In the genomic region with DNA sequence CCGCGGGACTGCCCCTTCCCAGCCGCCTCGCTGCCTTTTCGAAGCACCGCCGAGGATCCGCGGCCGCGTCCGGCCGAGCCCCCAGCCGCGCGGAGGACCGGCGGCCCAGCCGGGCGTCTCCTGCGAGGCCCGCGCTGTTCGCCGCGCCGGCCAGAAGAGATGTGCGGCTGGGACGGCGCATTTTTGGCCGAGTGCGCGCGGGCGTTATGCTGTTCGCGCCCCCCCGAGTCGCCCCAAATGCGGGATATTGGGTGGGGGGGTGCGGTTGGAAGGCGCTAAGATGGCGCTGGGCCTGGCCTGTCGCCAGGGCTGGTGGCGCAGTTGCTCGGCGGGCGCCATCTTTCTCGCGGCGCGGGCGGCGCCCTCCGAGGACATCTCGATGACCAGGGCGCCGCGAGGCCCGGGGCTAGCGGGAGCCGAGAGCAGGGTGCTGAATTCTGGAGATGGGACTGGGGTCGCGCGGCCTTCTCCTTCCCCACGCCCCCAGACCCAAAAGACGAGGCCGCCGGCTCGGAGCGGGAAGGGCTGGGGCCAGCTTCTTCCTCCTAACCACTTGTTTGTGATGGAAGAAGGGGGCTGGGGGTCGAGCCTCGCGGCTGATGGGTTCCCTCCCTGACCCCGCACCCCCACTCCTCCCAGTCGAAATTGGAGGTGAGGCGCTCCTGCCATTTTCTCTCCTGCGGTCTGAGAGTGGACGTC, we compare ENCODE assay signal across 8 cellular contexts. TPM values are rescaled to one million over a fixed set of nuclear protein-coding genes. Genes with fewer than 3 reads are reported as not detected.
A peak's percentile ranks its signal among the peaks of the same experiment; 100 is the strongest.
DNase-seq lines count a peak whose midpoint lies in the region; ATAC-seq and TF ChIP-seq lines count a peak whose summit lies in the region.

No MANE protein-coding gene starts in this region.

- H3K9me3 Mint-ChIP-seq in activated naive CD8-positive, alpha-beta T cell treated with anti-CD3 and anti-CD28 coated beads, Interleukin-2, amount 50 U/mL, for 24 hours: no peaks in the 10 kb centered on the region

- H3K9me2 ChIP-seq in SU-DHL-6 (replicated peaks; ENCODE audit: insufficient read depth, low read length): no peaks in the 10 kb centered on the region

- peaks cover 16% of the 10 kb centered on the region for H3K36me3 Mint-ChIP-seq in activated naive CD8-positive, alpha-beta T cell treated with anti-CD3 and anti-CD28 coated beads, Interleukin-2, amount 50 U/mL, for 24 hours (ENCODE audit: low read depth)

- DNase-seq in AML-193 (lab: John Stamatoyannopoulos, UW) (peak; percentile 50 to 56), heart right ventricle (peak; percentile 78 to 84), posterior cingulate gyrus (peak; percentile 60 to 95 (median 70)), upper lobe of left lung (peak; percentile 68 to 97)
- peak; percentile 76 for DNase-seq in activated naive CD8-positive, alpha-beta T cell treated with anti-CD3 and anti-CD28 coated beads, Interleukin-2, amount 50 U/mL, for 24 hours

- peak in 1 of 4 donors; percentile 59 for TF ChIP-seq POLR2A in upper lobe of left lung (IDR thresholded peaks at IDR 0.05)

- peak overlapping the region; percentile 99 for H3K4me2 ChIP-seq in SU-DHL-6 (ENCODE audit: low read depth, low read length, poor library complexity, severe bottlenecking)

- H3K27me3 Mint-ChIP-seq in activated naive CD8-positive, alpha-beta T cell treated with anti-CD3 and anti-CD28 coated beads, Interleukin-2, amount 50 U/mL, for 24 hours: no peaks in the 10 kb centered on the region

- H3F3A ChIP-seq in SU-DHL-6 (ENCODE audit: insufficient read depth): peaks cover 73% of the 10 kb centered on the region

- peaks cover 65% of the 10 kb centered on the region for H3K79me2 ChIP-seq in SU-DHL-6 (ENCODE audit: insufficient read depth, low read length)

- peak overlapping the region; percentile 72 for H3K4me3 ChIP-seq in SU-DHL-6 (ENCODE audit: insufficient read depth, low read length, poor library complexity, severe bottlenecking)
- peak overlapping the region; percentile 61 to 100 (median 90) for H3K4me3 ChIP-seq in heart right ventricle
- peak overlapping the region; percentile 65 to 72 (median 72) for H3K4me3 ChIP-seq in upper lobe of left lung

- WGBS in heart right ventricle, 2 donors: 0% methylated on average over 77 to 79 of the region's 79 CpGs
- WGBS in upper lobe of left lung, 2 donors: 0% methylated on average over 9 to 32 of the region's 79 CpGs

- peak; percentile 48 for ATAC-seq in GM19035 (IDR thresholded peaks at IDR 0.05; ENCODE audit: unreplicated experiment)
- ATAC-seq in activated naive CD8-positive, alpha-beta T cell treated with anti-CD3 and anti-CD28 coated beads, Interleukin-2, amount 50 U/mL, for 24 hours: peak; percentile 33
- ATAC-seq in heart right ventricle: peak; percentile 74 to 82 (median 78)
- peak; percentile 85 to 86 for ATAC-seq in upper lobe of left lung (ENCODE audit: low FRiP score in 2 of 2)

- TF ChIP-seq CTCF in SU-DHL-6 (IDR thresholded peaks at IDR 0.05; ENCODE audit: insufficient read depth, low read length, poor library complexity, severe bottlenecking) (no peak), heart right ventricle (IDR thresholded peaks at IDR 0.05) (no peak), upper lobe of left lung (IDR thresholded peaks at IDR 0.05) (peak in 2 of 6 experiments; percentile 19 to 29)

- peak overlapping the region; percentile 12 for H2AFZ ChIP-seq in SU-DHL-6 (ENCODE audit: low read depth, low read length, severe bottlenecking)

- peak overlapping the region; percentile 95 for H3K9ac ChIP-seq in SU-DHL-6 (ENCODE audit: low read length)

- intact Hi-C loops in heart right ventricle (cut with DNase I) (loop anchor here in 9 of 10 donors (1.0 to 5.0 kb wide), 5 partner anchors 36 to 94 kb away; a partner anchor contains a TSS), posterior cingulate gyrus (cut with DNase I) (loop anchor here (1.0 to 10.0 kb wide), 3 partner anchors 37 to 111 kb away; a partner anchor contains a TSS)

- H3K4me3 Mint-ChIP-seq in activated naive CD8-positive, alpha-beta T cell treated with anti-CD3 and anti-CD28 coated beads, Interleukin-2, amount 50 U/mL, for 24 hours: peak overlapping the region; percentile 95

- peak overlapping the region; percentile 99 for H3K27ac Mint-ChIP-seq in activated naive CD8-positive, alpha-beta T cell treated with anti-CD3 and anti-CD28 coated beads, Interleukin-2, amount 50 U/mL, for 24 hours

- H3K9me3 ChIP-seq in KOPT-K1 (ENCODE audit: insufficient read depth, low read length, poor library complexity, severe bottlenecking) (no peaks in the 10 kb centered on the region), SU-DHL-6 (ENCODE audit: insufficient read depth, low read length) (no peaks in the 10 kb centered on the region), heart right ventricle (no peaks in the 10 kb centered on the region), upper lobe of left lung (no peaks in the 10 kb centered on the region)

- no peaks in the 10 kb centered on the region for H3K36me3 ChIP-seq in KOPT-K1 (ENCODE audit: insufficient read depth, low read length)
- peaks cover 4% of the 10 kb centered on the region; the same call in 1 of the 2 replicates for H3K36me3 ChIP-seq in SU-DHL-6 (ENCODE audit: low read length)
- peaks cover 0 to 3% (median 0%) of the 10 kb centered on the region in 9 donors for H3K36me3 ChIP-seq in heart right ventricle
- no peaks in the 10 kb centered on the region for H3K36me3 ChIP-seq in upper lobe of left lung

- TF ChIP-seq EP300 in upper lobe of left lung (IDR thresholded peaks at IDR 0.05): no peak

- H3K4me1 Mint-ChIP-seq in activated naive CD8-positive, alpha-beta T cell treated with anti-CD3 and anti-CD28 coated beads, Interleukin-2, amount 50 U/mL, for 24 hours: peaks cover 16% of the 10 kb centered on the region

- no peaks in the 10 kb centered on the region for H3K27me3 ChIP-seq in SU-DHL-6 (ENCODE audit: low read length)
- no peaks in the 10 kb centered on the region for H3K27me3 ChIP-seq in heart right ventricle
- no peaks in the 10 kb centered on the region for H3K27me3 ChIP-seq in upper lobe of left lung

- H3K27ac ChIP-seq in KOPT-K1 (ENCODE audit: low read depth, low read length, poor library complexity, severe bottlenecking) (peak overlapping the region; percentile 98), SU-DHL-6 (ENCODE audit: low read depth, low read length) (peak overlapping the region; percentile 92), heart right ventricle (peak overlapping the region; percentile 99 to 100 (median 100)), upper lobe of left lung (peak overlapping the region; percentile 100)

- H4K20me1 ChIP-seq in SU-DHL-6 (ENCODE audit: low read depth, low read length): no peaks in the 10 kb centered on the region

- peaks cover 3 to 46% (median 42%) of the 10 kb centered on the region in 9 donors for H3K4me1 ChIP-seq in heart right ventricle
- H3K4me1 ChIP-seq in upper lobe of left lung: peaks cover 27 to 44% (median 29%) of the 10 kb centered on the region in 4 donors

RNA-seq across cellular contexts. Expression of a gene that starts 1.5 kb away (rescaled TPM):
- 10 to 100 TPM; 10.7 to 15.7 (median 13.8) TPM for total RNA-seq in heart right ventricle
- 1 to 10 TPM; 2.7 to 3.5 TPM for polyA plus RNA-seq in heart right ventricle
- total RNA-seq in upper lobe of left lung: 10 to 100 TPM; 11.1 to 23.8 (median 14.9) TPM

RNA-seq across cellular contexts. Expression of a gene that starts 37.4 kb away (rescaled TPM):
- total RNA-seq in heart right ventricle: 10 to 100 TPM in 9 of 10 donors, 1 to 10 TPM in 1; 9.8 to 16.1 (median 13.3) TPM
- 10 to 100 TPM; 17.1 to 22.4 TPM for polyA plus RNA-seq in heart right ventricle
- total RNA-seq in upper lobe of left lung: 10 to 100 TPM; 14.3 to 34.7 (median 24.2) TPM

Comparison
In these comparisons a context has a peak if more than half of its experiments do, and no peak if none do; other contexts are left out.
1. Peak in every context shown above with its lines: DNase-seq, ATAC-seq, H3K4me3 ChIP-seq and H3K27ac ChIP-seq.
2. ATAC-seq: peak in every context shown above with its lines; median percentile 86 in upper lobe of left lung; 78 in heart right ventricle; 48 in GM19035; 33 in activated naive CD8-positive, alpha-beta T cell treated with anti-CD3 and anti-CD28 coated beads, Interleukin-2, amount 50 U/mL, for 24 hours.